In the genomic region with DNA sequence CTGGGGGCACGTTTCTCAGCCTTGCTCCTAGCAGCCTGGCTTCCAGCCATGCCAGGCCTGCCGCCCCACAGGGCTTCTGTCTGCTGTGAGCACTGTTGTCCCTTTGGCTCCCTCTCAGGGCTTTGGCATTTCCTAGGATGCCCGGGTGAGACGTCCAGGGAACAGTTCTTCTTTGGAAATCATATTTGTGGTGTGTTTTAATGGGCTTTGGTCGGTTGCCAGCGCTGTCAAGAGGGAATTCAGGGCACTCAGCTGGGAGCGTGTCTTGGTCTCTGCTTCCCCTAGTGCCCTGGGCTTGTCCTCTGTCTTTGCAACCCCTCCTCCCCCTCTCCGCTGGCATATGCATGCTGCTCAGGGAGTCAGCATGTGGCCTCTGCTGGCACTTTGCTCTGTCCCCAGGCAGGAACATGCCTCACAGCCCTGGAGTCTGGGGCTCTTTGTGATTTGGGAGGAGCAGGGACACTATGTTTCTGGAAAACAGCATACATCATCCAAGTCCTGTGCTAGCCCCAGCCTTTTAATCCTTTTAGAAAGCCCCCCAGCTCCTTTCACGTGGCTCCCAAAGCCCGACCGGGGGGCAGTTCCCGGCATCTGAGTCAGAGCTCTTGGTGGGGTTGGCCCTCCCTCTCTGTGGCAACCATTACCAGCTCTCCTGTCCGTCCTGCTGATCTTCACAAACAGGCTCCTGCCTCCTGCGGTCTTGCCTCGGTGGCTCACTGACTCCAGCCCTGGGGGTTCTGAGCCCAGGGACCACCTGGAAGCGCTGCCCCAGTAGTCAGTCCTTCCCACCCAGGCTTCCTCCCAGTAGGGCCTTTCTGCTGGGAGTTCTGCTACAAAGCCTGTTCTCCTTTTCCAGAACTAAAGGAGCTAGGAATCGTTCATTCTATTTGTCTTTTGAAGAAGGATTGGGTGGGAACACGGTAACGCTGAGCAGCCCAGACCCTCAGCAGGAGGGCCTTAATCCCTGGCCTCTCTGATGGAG, we compare ENCODE assay signal across 8 cellular contexts. TPM values are rescaled to one million over a fixed set of nuclear protein-coding genes. Genes with fewer than 3 reads are reported as not detected.
DNase-seq lines count a peak whose midpoint lies in the region; ATAC-seq and TF ChIP-seq lines count a peak whose summit lies in the region.

No MANE protein-coding gene starts in this region.

- no peaks in the 10 kb centered on the region for H3K9me3 Mint-ChIP-seq in CD8-positive, alpha-beta T cell

- H3K36me3 Mint-ChIP-seq in CD8-positive, alpha-beta T cell: peaks cover 65% of the 10 kb centered on the region

- ATAC-seq in GM21737 (IDR thresholded peaks at IDR 0.05; ENCODE audit: unreplicated experiment): no peak
- no peak for ATAC-seq in esophagus mucosa
- ATAC-seq in CD8-positive, alpha-beta T cell: no peak

- intact Hi-C loops in CD8-positive, alpha-beta T cell (cut with DNase I, micrococcal nuclease): no loop called here

- H3K27ac ChIP-seq in epithelial cell of prostate: peak overlapping the region; percentile 100
- H3K27ac ChIP-seq in CD8-positive, alpha-beta T cell (ENCODE audit: low read depth, low read length): no peak overlapping the region

- no peak overlapping the region for H3K4me3 Mint-ChIP-seq in CD8-positive, alpha-beta T cell

- no peaks in the 10 kb centered on the region for H3K27me3 Mint-ChIP-seq in CD8-positive, alpha-beta T cell (ENCODE audit: low read depth)

- TF ChIP-seq CTCF in CD8-positive, alpha-beta T cell (IDR thresholded peaks at IDR 0.05): no peak

- peaks cover 34% of the 10 kb centered on the region for H3K4me1 Mint-ChIP-seq in CD8-positive, alpha-beta T cell (ENCODE audit: low read depth)

- no peak overlapping the region for H3K27ac Mint-ChIP-seq in CD8-positive, alpha-beta T cell

- peak; percentile 84 for DNase-seq in AG20443 (ENCODE audit: low spot score)
- peak; percentile 25 for DNase-seq in NCI-H2227 (lab: John Stamatoyannopoulos, UW; ENCODE audit: unreplicated experiment)
- no peak for DNase-seq in epithelial cell of prostate (ENCODE audit: low read depth, low spot score)
- DNase-seq in myocyte (ENCODE audit: low read depth): peak; percentile 100
- no peak for DNase-seq in HUDEP-2 (lab: John Stamatoyannopoulos, UW; ENCODE audit: unreplicated experiment in 76 of 76)
- no peak for DNase-seq in CD8-positive, alpha-beta T cell

- CTCF ChIA-PET in CD8-positive, alpha-beta T cell (lab: Charles Lee): interaction anchor here (1.0 to 3.8 kb wide), 4 partner anchors 18 to 60 kb away, joined by 4 to 12 read pairs (median 8); a partner anchor contains a TSS

- POLR2A ChIA-PET in CD8-positive, alpha-beta T cell (lab: Charles Lee): no interaction called here

- H3K4me1 ChIP-seq in CD8-positive, alpha-beta T cell (ENCODE audit: insufficient read depth, low read length): peaks cover 26% of the 10 kb centered on the region

- peaks cover 30% of the 10 kb centered on the region for H3K36me3 ChIP-seq in CD8-positive, alpha-beta T cell (ENCODE audit: insufficient read depth, low read length)

- H3K27me3 ChIP-seq in CD8-positive, alpha-beta T cell (ENCODE audit: insufficient read depth, low read length): no peaks in the 10 kb centered on the region

- no peak overlapping the region for H3K4me3 ChIP-seq in CD8-positive, alpha-beta T cell (ENCODE audit: low read depth, low read length)

- H3K9me3 ChIP-seq in CD8-positive, alpha-beta T cell (ENCODE audit: low read length): no peaks in the 10 kb centered on the region

RNA-seq across cellular contexts. Expression of a gene that starts 26.7 kb away (rescaled TPM):
- total RNA-seq in myocyte: 34.3 and 47.4 TPM in 2 replicates
- 76.6 TPM for polyA plus RNA-seq in myocyte (2012)
- total RNA-seq in esophagus mucosa: 46.3 TPM
- 100 to 1,000 TPM; 303 to 305 TPM for total RNA-seq in CD8-positive, alpha-beta T cell

RNA-seq across cellular contexts. Expression of a gene that starts 26.8 kb away (rescaled TPM):
- total RNA-seq in myocyte (19.9 and 20.7 TPM in 2 replicates), esophagus mucosa (36.6 TPM)
- 23.7 TPM for polyA plus RNA-seq in myocyte (2012)
- 10 to 100 TPM; 11.2 to 13.2 TPM for total RNA-seq in CD8-positive, alpha-beta T cell

RNA-seq across cellular contexts. Expression of a gene that starts 27.5 kb away (rescaled TPM):
- total RNA-seq in myocyte (0.13 TPM in 1 of 2 replicates, not detected in the other), esophagus mucosa (134 TPM)
- polyA plus RNA-seq in myocyte (2012): 1.5 TPM
- total RNA-seq in CD8-positive, alpha-beta T cell: 1 to 10 TPM; 1.2 to 2.3 TPM

Comparison
In these comparisons a context has a peak if more than half of its experiments do, and no peak if none do; other contexts are left out.
1. DNase-seq: peak in AG20443 (single experiment), NCI-H2227 (single experiment) and myocyte (single experiment); none in epithelial cell of prostate (single experiment), HUDEP-2 (0 of 76) and CD8-positive, alpha-beta T cell (0 of 7).
2. RNA of a gene that starts 27.5 kb away (total RNA-seq): 134 TPM in esophagus mucosa (single experiment); 1.2 to 2.3 TPM in CD8-positive, alpha-beta T cell and 0.13 TPM in myocyte; every median in the first group is over 10 times any median in the second.